In the genomic region with DNA sequence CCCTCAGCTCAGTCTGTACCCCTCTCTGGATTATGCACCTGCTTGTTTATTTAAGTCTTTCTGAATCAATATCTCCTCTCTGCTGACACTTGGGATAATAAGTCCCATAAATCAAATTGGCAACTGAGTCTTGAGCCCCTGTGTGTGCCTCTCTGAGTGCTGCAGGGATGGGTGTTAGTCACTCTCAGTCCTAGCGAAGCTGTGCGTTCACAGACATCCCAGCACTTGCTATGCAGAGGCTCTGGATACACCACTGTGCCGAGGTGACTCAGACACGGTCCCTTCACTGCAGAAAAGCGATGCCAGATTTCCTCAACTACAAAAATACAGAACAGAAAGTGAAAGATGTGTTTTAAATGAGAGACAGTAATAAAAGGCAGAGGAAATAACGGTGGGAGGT, we compare ENCODE assay signal across 8 cellular contexts. TPM values are rescaled to one million over a fixed set of nuclear protein-coding genes. Genes with fewer than 3 reads are reported as not detected.
DNase-seq lines count a peak whose midpoint lies in the region; ATAC-seq and TF ChIP-seq lines count a peak whose summit lies in the region.
"Had no signal": no experiment of that assay in that cellular context is flagged by ENCODE, and none has a peak within 500 bp of the region (broad histone marks: within the 10 kb centered on the region; RNA-seq: fewer than 3 reads in every experiment).

No MANE protein-coding gene starts in this region.

- H3K27ac Mint-ChIP-seq in GM23338, result no peak overlapping the region; the same call in 1 of the 2 replicates
- H3K27ac Mint-ChIP-seq in T-helper 1 cell treated with Interleukin-12 subunit alpha and Interleukin-12 subunit beta and Interleukin-4 antibody, amounts not matched to agents 30 μg/mL and 1 μg/mL, for 36 hours, result peak overlapping the region; percentile 23
- H3K27ac Mint-ChIP-seq in effector memory CD8-positive, alpha-beta T cell, result peak overlapping the region in 1 of 2 donors; percentile 86

- H3K9me3 Mint-ChIP-seq in GM23338, result no peaks in the 10 kb centered on the region
- no peaks in the 10 kb centered on the region for H3K9me3 Mint-ChIP-seq in T-helper 1 cell treated with Interleukin-12 subunit alpha and Interleukin-12 subunit beta and Interleukin-4 antibody, amounts not matched to agents 30 μg/mL and 1 μg/mL, for 36 hours
- H3K9me3 Mint-ChIP-seq in effector memory CD8-positive, alpha-beta T cell, result no peaks in the 10 kb centered on the region

- TF ChIP-seq CTCF in GM23338 (conservative IDR thresholded peaks at IDR 0.05; ENCODE audit: low read depth in 2 of 2) (no peak), gastrocnemius medialis (IDR thresholded peaks at IDR 0.05 in 4 of 5, conservative IDR thresholded peaks at IDR 0.05 in 1 of 5) (no peak)

- H3K36me3 ChIP-seq in GM23338 (ENCODE audit: insufficient read depth) (no peaks in the 10 kb centered on the region), gastrocnemius medialis (no peaks in the 10 kb centered on the region)

- in situ Hi-C loops in gastrocnemius medialis (cut with MboI; ENCODE audit: low sequenced_read_pairs in 4 of 4), result no loop called here

- H2AFZ ChIP-seq in GM23338, result no peak overlapping the region

- DNase-seq in GM23338 (ENCODE audit: low spot score) (no peak), globus pallidus (ENCODE audit: low spot score) (no peak), DMS 273 (lab: John Stamatoyannopoulos, UW; ENCODE audit: unreplicated experiment) (no peak), gastrocnemius medialis (no peak)
- DNase-seq in effector memory CD8-positive, alpha-beta T cell, result no peak
- DNase-seq in stimulated activated CD8-positive, alpha-beta memory T cell treated with anti-CD3 and anti-CD28 coated beads, Interleukin-4, amount 100 ng/mL, for 48 hours, result peak; percentile 37
- DNase-seq: SHP77 had no signal

- peaks cover 15% of the 10 kb centered on the region for H3K27me3 Mint-ChIP-seq in GM23338 (ENCODE audit: insufficient read depth, low read depth, poor library complexity)
- H3K27me3 Mint-ChIP-seq in T-helper 1 cell treated with Interleukin-12 subunit alpha and Interleukin-12 subunit beta and Interleukin-4 antibody, amounts not matched to agents 30 μg/mL and 1 μg/mL, for 36 hours (ENCODE audit: low read depth), result peaks cover 36% of the 10 kb centered on the region
- peaks cover 31 to 55% of the 10 kb centered on the region in 2 donors for H3K27me3 Mint-ChIP-seq in effector memory CD8-positive, alpha-beta T cell

- H3K4me1 ChIP-seq in GM23338 (ENCODE audit: insufficient read depth), result peaks cover 55% of the 10 kb centered on the region
- H3K4me1 ChIP-seq in gastrocnemius medialis, result no peaks in the 10 kb centered on the region

- H3K9me3 ChIP-seq in gastrocnemius medialis, result no peaks in the 10 kb centered on the region

- intact Hi-C loops in gastrocnemius medialis (cut with DNase I; ENCODE audit: low total_unique reads), result no loop called here

- H3K4me2 ChIP-seq in GM23338, result peak overlapping the region; percentile 48; the same call in 1 of the 2 replicates

- no peak for ATAC-seq in GM23338
- peak; percentile 56 for ATAC-seq in effector memory CD8-positive, alpha-beta T cell (replicated peaks)
- no peak for ATAC-seq in gastrocnemius medialis

- H4K20me1 ChIP-seq in GM23338 (replicated peaks; ENCODE audit: insufficient read depth), result no peaks in the 10 kb centered on the region

- peaks cover 68% of the 10 kb centered on the region for H3K4me1 Mint-ChIP-seq in GM23338
- peaks cover 11% of the 10 kb centered on the region for H3K4me1 Mint-ChIP-seq in T-helper 1 cell treated with Interleukin-12 subunit alpha and Interleukin-12 subunit beta and Interleukin-4 antibody, amounts not matched to agents 30 μg/mL and 1 μg/mL, for 36 hours (ENCODE audit: low read depth)
- H3K4me1 Mint-ChIP-seq in effector memory CD8-positive, alpha-beta T cell (ENCODE audit: low read depth in 2 of 2), result peaks cover 8 to 9% of the 10 kb centered on the region in 2 donors

- H3K4me3 Mint-ChIP-seq in GM23338, result no peak overlapping the region
- peak overlapping the region; percentile 68 for H3K4me3 Mint-ChIP-seq in T-helper 1 cell treated with Interleukin-12 subunit alpha and Interleukin-12 subunit beta and Interleukin-4 antibody, amounts not matched to agents 30 μg/mL and 1 μg/mL, for 36 hours
- H3K4me3 Mint-ChIP-seq in effector memory CD8-positive, alpha-beta T cell, result peak overlapping the region; percentile 40 to 75

- H3K27ac ChIP-seq in GM23338 (ENCODE audit: low read depth) (0 out of 2 replicates have a peak overlapping the region, but pooled peaks have one; percentile 73), gastrocnemius medialis (no peak overlapping the region)

- no peaks in the 10 kb centered on the region for H3K36me3 Mint-ChIP-seq in GM23338 (ENCODE audit: low read depth)
- H3K36me3 Mint-ChIP-seq in T-helper 1 cell treated with Interleukin-12 subunit alpha and Interleukin-12 subunit beta and Interleukin-4 antibody, amounts not matched to agents 30 μg/mL and 1 μg/mL, for 36 hours (ENCODE audit: low read depth), result no peaks in the 10 kb centered on the region
- no peaks in the 10 kb centered on the region for H3K36me3 Mint-ChIP-seq in effector memory CD8-positive, alpha-beta T cell (ENCODE audit: insufficient read depth)

- H3K27me3 ChIP-seq in GM23338 (ENCODE audit: insufficient read depth) (no peaks in the 10 kb centered on the region), gastrocnemius medialis (peaks cover 0 to 9% (median 4%) of the 10 kb centered on the region in 3 donors)

- H3F3A ChIP-seq in GM23338 (replicated peaks; ENCODE audit: low read depth), result no peaks in the 10 kb centered on the region; the same call in 1 of the 2 replicates

- H3K4me3 ChIP-seq in GM23338 (no peak overlapping the region), gastrocnemius medialis (no peak overlapping the region)

- no peaks in the 10 kb centered on the region for H3K79me2 ChIP-seq in GM23338 (replicated peaks; ENCODE audit: insufficient read depth)

- TF ChIP-seq POLR2A in gastrocnemius medialis (IDR thresholded peaks at IDR 0.05), result no peak

- H3K9me2 ChIP-seq in GM23338 (ENCODE audit: insufficient read depth), result no peaks in the 10 kb centered on the region

TF ChIP-seq in GM23338, 12 proteins besides CTCF, POLR2A, EP300 and RAD21:
- TF ChIP-seq JUNB (IDR thresholded peaks at IDR 0.05; ENCODE audit: unreplicated experiment) (no peak), ZNF114 (CRISPR knock-in tag; IDR thresholded peaks at IDR 0.05) (no peak), CREB1 (CRISPR knock-in tag; IDR thresholded peaks at IDR 0.05; ENCODE audit: low read depth) (no peak), ZNF331 (CRISPR knock-in tag; IDR thresholded peaks at IDR 0.05; ENCODE audit: low read depth) (no peak), STAT1 (IDR thresholded peaks at IDR 0.05; ENCODE audit: unreplicated experiment) (no peak), ETS1 (IDR thresholded peaks at IDR 0.05) (no peak), POLR2AphosphoS5 (IDR thresholded peaks at IDR 0.05; ENCODE audit: low read depth) (no peak)

RNA-seq across cellular contexts. Expression of gene KCNMB1, which starts 4.1 kb away (rescaled TPM):
- total RNA-seq in GM23338 (2014; rRNA removed; shearing (Covaris generic)), result 0.17 and 0.23 TPM in 2 replicates
- polyA plus RNA-seq in GM23338 (2016; fragmentation: Nextera tagmentation; extraction: Ambion mirVana), result 0.19 and 0.26 TPM in 2 replicates
- under 1 TPM in 2 of 4 donors, not detected in 2; 0.07 to 0.09 TPM for total RNA-seq in gastrocnemius medialis
